In the genomic region with DNA sequence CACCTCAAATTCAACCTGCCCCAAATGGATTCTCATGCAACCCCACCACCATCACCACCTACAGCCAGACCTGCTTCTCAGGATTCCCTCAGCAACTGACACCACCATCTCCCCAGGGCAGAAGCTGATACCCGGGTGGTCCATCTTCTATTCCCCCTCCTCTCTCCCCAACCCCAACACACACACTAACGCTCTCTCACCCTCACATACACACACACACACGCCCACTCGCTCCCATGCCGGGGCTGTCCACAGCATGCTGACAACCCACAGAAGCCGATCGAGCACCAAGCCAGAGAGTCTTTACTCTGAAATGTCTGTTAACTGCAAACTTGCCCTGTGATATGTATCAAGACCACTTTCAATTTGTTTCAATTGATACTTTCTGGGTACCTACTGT, we compare ENCODE assay signal across 14 cellular contexts. TPM values are rescaled to one million over a fixed set of nuclear protein-coding genes. Genes with fewer than 3 reads are reported as not detected.
DNase-seq lines count a peak whose midpoint lies in the region; ATAC-seq and TF ChIP-seq lines count a peak whose summit lies in the region.
"Had no signal": no experiment of that assay in that cellular context is flagged by ENCODE, and none has a peak within 500 bp of the region (broad histone marks: within the 10 kb centered on the region; RNA-seq: fewer than 3 reads in every experiment).

No MANE protein-coding gene starts in this region.

- no peak for DNase-seq in T-helper 1 cell
- DNase-seq in H7, result peak; percentile 7
- peak; percentile 46 for DNase-seq in coronary artery (ENCODE audit: low spot score)
- no peak for DNase-seq in smooth muscle cell (lab: John Stamatoyannopoulos, UW; ENCODE audit: unreplicated experiment)
- no peak for DNase-seq in stimulated activated CD4-positive, alpha-beta T cell treated with anti-CD3 and anti-CD28 coated beads, Interleukin-12 subunit alpha, Interleukin-12 subunit beta, amount 100 ng/mL, for 4 hours
- DNase-seq in occipital lobe (lab: John Stamatoyannopoulos, UW), result no peak
- DNase-seq: stimulated activated CD4-positive, alpha-beta T cell treated with anti-CD3 and anti-CD28 coated beads, Interleukin-4, amount 100 ng/mL, for 24 hours; T1000 had no signal

- H3K27me3 ChIP-seq in H7 (ENCODE audit: control insufficient read depth, insufficient read depth, low read length) (no peaks in the 10 kb centered on the region), smooth muscle cell (ENCODE audit: low read depth) (no peaks in the 10 kb centered on the region)
- H3K27me3 ChIP-seq: cardiac muscle cell had no signal

- H3K27me3 Mint-ChIP-seq in T-helper 1 cell treated with Interleukin-12 subunit alpha and Interleukin-12 subunit beta and Interleukin-4 antibody, amounts not matched to agents 30 μg/mL and 1 μg/mL, for 36 hours (ENCODE audit: low read depth), result no peaks in the 10 kb centered on the region

- H3K4me3 ChIP-seq in H7 (ENCODE audit: insufficient read depth, low read depth, low read length) (no peak overlapping the region), coronary artery (no peak overlapping the region), smooth muscle cell (no peak overlapping the region)
- H3K4me3 ChIP-seq: cardiac muscle cell, prostate gland had no signal

- peak overlapping the region; percentile 49 for H3K4me2 ChIP-seq in smooth muscle cell

- peaks cover 9% of the 10 kb centered on the region for H3K4me1 ChIP-seq in smooth muscle cell (ENCODE audit: low read depth)

- H3K27ac ChIP-seq in coronary artery (peak overlapping the region in 1 of 2 donors; percentile 49), smooth muscle cell (ENCODE audit: low read depth) (no peak overlapping the region)
- H3K27ac ChIP-seq: 22Rv1 had no signal

- H3K4me1 Mint-ChIP-seq in T-helper 1 cell treated with Interleukin-12 subunit alpha and Interleukin-12 subunit beta and Interleukin-4 antibody, amounts not matched to agents 30 μg/mL and 1 μg/mL, for 36 hours (ENCODE audit: low read depth), result peaks cover 70% of the 10 kb centered on the region

- peak overlapping the region; percentile 27 for H3K4me3 Mint-ChIP-seq in T-helper 1 cell treated with Interleukin-12 subunit alpha and Interleukin-12 subunit beta and Interleukin-4 antibody, amounts not matched to agents 30 μg/mL and 1 μg/mL, for 36 hours

- peaks cover 3% of the 10 kb centered on the region for H3F3A ChIP-seq in smooth muscle cell (ENCODE audit: low read depth)

- no peak overlapping the region for H3K9ac ChIP-seq in smooth muscle cell (ENCODE audit: low read depth)

- H3K9me3 Mint-ChIP-seq in T-helper 1 cell treated with Interleukin-12 subunit alpha and Interleukin-12 subunit beta and Interleukin-4 antibody, amounts not matched to agents 30 μg/mL and 1 μg/mL, for 36 hours, result no peaks in the 10 kb centered on the region

- peak overlapping the region; percentile 47 for H3K27ac Mint-ChIP-seq in T-helper 1 cell treated with Interleukin-12 subunit alpha and Interleukin-12 subunit beta and Interleukin-4 antibody, amounts not matched to agents 30 μg/mL and 1 μg/mL, for 36 hours

- H2AFZ ChIP-seq in smooth muscle cell (ENCODE audit: low read depth), result no peak overlapping the region

- peaks cover 15% of the 10 kb centered on the region for H3K36me3 Mint-ChIP-seq in T-helper 1 cell treated with Interleukin-12 subunit alpha and Interleukin-12 subunit beta and Interleukin-4 antibody, amounts not matched to agents 30 μg/mL and 1 μg/mL, for 36 hours (ENCODE audit: low read depth)

- peaks cover 96% of the 10 kb centered on the region for H4K20me1 ChIP-seq in smooth muscle cell (ENCODE audit: low read depth)

- no peaks in the 10 kb centered on the region for H3K9me3 ChIP-seq in smooth muscle cell (replicated peaks; ENCODE audit: low read depth)
- H3K9me3 ChIP-seq: prostate gland had no signal

- no peak for TF ChIP-seq CTCF in coronary artery (IDR thresholded peaks at IDR 0.05)
- TF ChIP-seq CTCF in smooth muscle cell (IDR thresholded peaks at IDR 0.05; ENCODE audit: borderline replicate concordance, insufficient read depth, poor library complexity, severe bottlenecking), result no peak

- H3K79me2 ChIP-seq in smooth muscle cell (ENCODE audit: low read depth), result peaks cover 100% of the 10 kb centered on the region

- no peak for ATAC-seq in HG02763 (IDR thresholded peaks at IDR 0.05; ENCODE audit: unreplicated experiment)
- ATAC-seq: Panc1 had no signal

- 77% methylated on average over 7 of the region's 7 CpGs for WGBS in smooth muscle cell (ENCODE audit: low lambda C conversion rate)

- H3K36me3 ChIP-seq in H7 (replicated peaks; ENCODE audit: control insufficient read depth, insufficient read depth, low read length) (no peaks in the 10 kb centered on the region), smooth muscle cell (ENCODE audit: low read depth) (no peaks in the 10 kb centered on the region)
- H3K36me3 ChIP-seq: cardiac muscle cell, prostate gland had no signal

RNA-seq across cellular contexts. Expression of a gene that starts 28.4 kb away (rescaled TPM):
- 5.5 and 6.7 TPM in 2 replicates for total RNA-seq in H7 (2014; rRNA removed; shearing (Covaris generic))
- total RNA-seq in smooth muscle cell, result 46.9 and 56.3 TPM in 2 replicates
- 49.2 and 49.3 TPM in 2 replicates for polyA plus RNA-seq in smooth muscle cell
- 1.2 TPM for total RNA-seq in occipital lobe

Comparison
In these comparisons a context has a peak if more than half of its experiments do, and no peak if none do; other contexts are left out.
1. DNase-seq: peak in H7 (single experiment) and coronary artery (single experiment); none in T-helper 1 cell (0 of 5), smooth muscle cell (single experiment), stimulated activated CD4-positive, alpha-beta T cell treated with anti-CD3 and anti-CD28 coated beads, Interleukin-12 subunit alpha, Interleukin-12 subunit beta, amount 100 ng/mL, for 4 hours (single experiment) and occipital lobe (single experiment).